In genomic region chr3:151660890-151661289, GRCh38 we compare ENCODE assay signal across 12 cellular contexts.
A peak's percentile ranks its signal among the peaks of the same experiment; 100 is the strongest.
DNase-seq lines count a peak whose midpoint lies in the region; ATAC-seq and TF ChIP-seq lines count a peak whose summit lies in the region.
"Had no signal": no experiment of that assay in that cellular context is flagged by ENCODE, and none has a peak within 500 bp of the region (broad histone marks: within the 10 kb centered on the region; RNA-seq: fewer than 3 reads in every experiment).

No MANE protein-coding gene starts in this region.

- H3K36me3 ChIP-seq in tibial nerve (no peaks in the 10 kb centered on the region), suprapubic skin (no peaks in the 10 kb centered on the region)
- H3K36me3 ChIP-seq: thyroid gland had no signal

- no peak for TF ChIP-seq POLR2A in tibial nerve (IDR thresholded peaks at IDR 0.05)
- no peak for TF ChIP-seq POLR2A in suprapubic skin (IDR thresholded peaks at IDR 0.05)

- WGBS in tibial nerve, 2 donors: 47 to 52% methylated on average over 4 of the region's 4 CpGs
- 63% methylated on average over 4 of the region's 4 CpGs for WGBS in suprapubic skin

- DNase-seq in NOMO-1 treated with DMSO at 0.1 percent for 48 hours (lab: John Stamatoyannopoulos, UW; ENCODE audit: unreplicated experiment) (peak; percentile 20), NOMO-1 treated with dmso at 0.1 percent for 144 hours (lab: John Stamatoyannopoulos, UW; ENCODE audit: unreplicated experiment) (no peak), RPMI8226 (peak; percentile 52), fibroblast of the aortic adventitia (ENCODE audit: low read depth) (peak; percentile 69), tibial nerve (ENCODE audit: low spot score in 2 of 2) (no peak), suprapubic skin (ENCODE audit: low spot score in 2 of 2) (no peak)
- DNase-seq in effector CD4-positive, alpha-beta T cell: no peak
- DNase-seq: activated CD8-positive, alpha-beta T cell treated with anti-CD3 and anti-CD28 coated beads for 36 hours; activated naive CD4-positive, alpha-beta T cell treated with anti-CD3 and anti-CD28 coated beads, Interleukin-2, amount 10 ng/mL, durations not matched to agents 7 days and 5 days; NCI-H1105; thyroid gland had no signal

- no peaks in the 10 kb centered on the region for H3K27me3 ChIP-seq in tibial nerve
- H3K27me3 ChIP-seq in suprapubic skin: no peaks in the 10 kb centered on the region
- H3K27me3 ChIP-seq: thyroid gland had no signal

- H3K27ac ChIP-seq in tibial nerve (no peak overlapping the region), suprapubic skin (no peak overlapping the region)
- H3K27ac ChIP-seq: thyroid gland had no signal

- TF ChIP-seq CTCF in fibroblast of the aortic adventitia (IDR thresholded peaks at IDR 0.05; ENCODE audit: insufficient read depth, low read length) (no peak), tibial nerve (IDR thresholded peaks at IDR 0.05) (peak in 3 of 5 experiments; percentile 11 to 41 (median 36)), suprapubic skin (IDR thresholded peaks at IDR 0.05) (no peak)

- H3K4me3 ChIP-seq in fibroblast of the aortic adventitia (ENCODE audit: low read depth, low read length): no peak overlapping the region
- H3K4me3 ChIP-seq in tibial nerve: no peak overlapping the region
- H3K4me3 ChIP-seq in suprapubic skin: no peak overlapping the region
- H3K4me3 ChIP-seq: thyroid gland had no signal

- H3K9me3 ChIP-seq in tibial nerve (no peaks in the 10 kb centered on the region), suprapubic skin (no peaks in the 10 kb centered on the region)
- H3K9me3 ChIP-seq: thyroid gland had no signal

- TF ChIP-seq EP300 in tibial nerve (IDR thresholded peaks at IDR 0.05): no peak
- TF ChIP-seq EP300 in suprapubic skin (IDR thresholded peaks at IDR 0.05): no peak

- H3K4me1 ChIP-seq in tibial nerve (no peaks in the 10 kb centered on the region), suprapubic skin (no peaks in the 10 kb centered on the region)
- H3K4me1 ChIP-seq: thyroid gland had no signal

- no peak for ATAC-seq in GM21825 (IDR thresholded peaks at IDR 0.05; ENCODE audit: unreplicated experiment)
- ATAC-seq: activated CD8-positive, alpha-beta T cell treated with anti-CD3 and anti-CD28 coated beads for 36 hours had no signal

Comparison
In these comparisons a context has a peak if more than half of its experiments do, and no peak if none do; other contexts are left out.
1. DNase-seq: peak in NOMO-1 treated with DMSO at 0.1 percent for 48 hours (single experiment), RPMI8226 (single experiment) and fibroblast of the aortic adventitia (single experiment); none in NOMO-1 treated with dmso at 0.1 percent for 144 hours (single experiment), tibial nerve (0 of 2), effector CD4-positive, alpha-beta T cell (single experiment) and suprapubic skin (0 of 2).
2. CTCF ChIP-seq: peak in tibial nerve (3 of 5); none in fibroblast of the aortic adventitia (single experiment) and suprapubic skin (0 of 2).